ENCODE assay signal across 1 cellular context in the genomic region with DNA sequence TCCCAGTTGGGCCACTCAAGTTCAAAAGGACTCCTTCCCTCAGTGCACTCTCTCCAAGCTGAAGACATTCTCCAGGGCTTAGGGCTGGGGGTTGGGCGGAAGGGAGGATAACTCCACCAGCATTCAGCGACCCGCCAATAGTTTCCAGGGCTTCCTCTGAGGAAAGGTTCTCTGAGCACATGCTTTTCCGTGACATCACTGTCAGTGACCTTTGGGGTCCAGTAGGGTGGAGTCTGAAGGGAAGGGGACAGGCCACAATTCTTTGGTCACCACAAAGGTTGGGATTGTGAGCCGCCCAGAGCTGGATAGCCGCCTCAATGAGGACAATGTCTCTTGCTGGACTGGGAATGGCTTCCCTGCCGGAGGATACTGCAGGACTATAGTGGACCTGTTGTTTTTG.
TF ChIP-seq lines count a peak whose summit lies in the region.

No MANE protein-coding gene starts in this region.

TF ChIP-seq in WTC11, 78 proteins besides CTCF, POLR2A, EP300 and RAD21 (continued from another document):
- TF ChIP-seq, protein P1, sequence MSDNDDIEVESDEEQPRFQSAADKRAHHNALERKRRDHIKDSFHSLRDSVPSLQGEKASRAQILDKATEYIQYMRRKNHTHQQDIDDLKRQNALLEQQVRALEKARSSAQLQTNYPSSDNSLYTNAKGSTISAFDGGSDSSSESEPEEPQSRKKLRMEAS (CRISPR knock-in tag; IDR thresholded peaks at IDR 0.05), result no peak
- TF ChIP-seq FOXP4 (CRISPR knock-in tag; IDR thresholded peaks at IDR 0.05), result no peak
